In genomic region chr20:39318911-39319310, GRCh38 we compare ENCODE assay signal across 11 cellular contexts.
A peak's percentile ranks its signal among the peaks of the same experiment; 100 is the strongest.
DNase-seq lines count a peak whose midpoint lies in the region; ATAC-seq and TF ChIP-seq lines count a peak whose summit lies in the region.
"Had no signal": no experiment of that assay in that cellular context is flagged by ENCODE, and none has a peak within 500 bp of the region (broad histone marks: within the 10 kb centered on the region; RNA-seq: fewer than 3 reads in every experiment).

No MANE protein-coding gene starts in this region.

- H3K36me3 ChIP-seq in RWPE2 (ENCODE audit: low read depth) (no peaks in the 10 kb centered on the region), trophoblast cell (ENCODE audit: control insufficient read depth in 1 of 2, insufficient read depth in 2 of 2, low read length in 2 of 2) (no peaks in the 10 kb centered on the region)
- H3K36me3 ChIP-seq: BLaER1 treated with 17β-estradiol and CSF1 and Interleukin-3, amounts not matched to agents 10 nM and 100 nM; HAP-1 had no signal

- H3K23ac ChIP-seq in trophoblast cell (ENCODE audit: low read length), result no peak overlapping the region

- no peak overlapping the region for H3K14ac ChIP-seq in trophoblast cell (ENCODE audit: low read length)

- H2AK5ac ChIP-seq in trophoblast cell (ENCODE audit: low read length), result no peak overlapping the region

- DNase-seq in NCI-H2171 treated with DMSO at 0.1 percent for 48 hours (lab: John Stamatoyannopoulos, UW), result peak; percentile 36
- no peak for DNase-seq in NCI-H2171 (lab: John Stamatoyannopoulos, UW)
- peak; percentile 64 to 85 for DNase-seq in NCI-H524 (lab: John Stamatoyannopoulos, UW)
- no peak for DNase-seq in RWPE2 (ENCODE audit: low spot score)
- DNase-seq in trophoblast cell, result no peak
- DNase-seq in SIG-M5 treated with dmso at 0.1 percent for 504 hours (lab: John Stamatoyannopoulos, UW; ENCODE audit: unreplicated experiment), result no peak
- DNase-seq: Calu3; CD8-positive, alpha-beta T cell; GM23248 had no signal

- H3K79me1 ChIP-seq in trophoblast cell (ENCODE audit: low read length), result no peaks in the 10 kb centered on the region

- H3K4me3 ChIP-seq in RWPE2 (ENCODE audit: severe bottlenecking), result no peak overlapping the region
- H3K4me3 ChIP-seq in trophoblast cell (ENCODE audit: low read depth, low read length), result no peak overlapping the region
- H3K4me3 ChIP-seq: BLaER1 treated with 17β-estradiol and CSF1 and Interleukin-3, amounts not matched to agents 10 nM and 100 nM; GM23248; HAP-1 had no signal

- WGBS in trophoblast cell (ENCODE audit: extremely low coverage, insufficient coverage, insufficient read length), result no CpG with 5 or more reads among the region's 2 CpGs

- H2BK12ac ChIP-seq in trophoblast cell (ENCODE audit: low read length), result no peak overlapping the region

- peaks cover 45% of the 10 kb centered on the region for H3K27me3 ChIP-seq in RWPE2 (ENCODE audit: insufficient read depth, poor library complexity, severe bottlenecking)
- H3K27me3 ChIP-seq in trophoblast cell (ENCODE audit: insufficient read depth, low read length), result no peaks in the 10 kb centered on the region
- H3K27me3 ChIP-seq: BLaER1 treated with 17β-estradiol and CSF1 and Interleukin-3, amounts not matched to agents 10 nM and 100 nM had no signal

- H2BK120ac ChIP-seq in trophoblast cell (ENCODE audit: insufficient read depth, low read length, poor library complexity), result no peak overlapping the region

- H2AFZ ChIP-seq in trophoblast cell (ENCODE audit: insufficient read depth, low read length, poor library complexity), result no peak overlapping the region
- H2AFZ ChIP-seq: GM23248 had no signal

- H3K9me3 ChIP-seq in RWPE2 (ENCODE audit: severe bottlenecking) (no peaks in the 10 kb centered on the region), trophoblast cell (ENCODE audit: insufficient read depth, low read depth, low read length) (no peaks in the 10 kb centered on the region)
- H3K9me3 ChIP-seq: BLaER1 treated with 17β-estradiol and CSF1 and Interleukin-3, amounts not matched to agents 10 nM and 100 nM; HAP-1 had no signal

- no peaks in the 10 kb centered on the region for H3K4me1 ChIP-seq in RWPE2 (ENCODE audit: insufficient read depth, poor library complexity, severe bottlenecking)
- H3K4me1 ChIP-seq in trophoblast cell (ENCODE audit: control insufficient read depth in 1 of 2, insufficient read depth in 2 of 2, low read length in 2 of 2), result no peaks in the 10 kb centered on the region
- H3K4me1 ChIP-seq: BLaER1 treated with 17β-estradiol and CSF1 and Interleukin-3, amounts not matched to agents 10 nM and 100 nM; HAP-1 had no signal

- H4K91ac ChIP-seq in trophoblast cell (ENCODE audit: low read depth, low read length), result no peak overlapping the region

- H3K4ac ChIP-seq in trophoblast cell (ENCODE audit: low read depth, low read length), result no peak overlapping the region

- peak overlapping the region; percentile 46 for H3K9ac ChIP-seq in trophoblast cell (ENCODE audit: low read length)
- H3K9ac ChIP-seq: BLaER1 treated with 17β-estradiol and CSF1 and Interleukin-3, amounts not matched to agents 10 nM and 100 nM; GM23248 had no signal

- no peak overlapping the region for H3K4me2 ChIP-seq in trophoblast cell (ENCODE audit: low read length)
- H3K4me2 ChIP-seq: BLaER1 treated with 17β-estradiol and CSF1 and Interleukin-3, amounts not matched to agents 10 nM and 100 nM had no signal

- H2BK5ac ChIP-seq in trophoblast cell (ENCODE audit: low read depth, low read length, poor library complexity), result no peak overlapping the region

- no peak overlapping the region for H3K18ac ChIP-seq in trophoblast cell (ENCODE audit: low read length)

- ATAC-seq in RWPE2 (ENCODE audit: low read depth), result peak; percentile 24; the same call in 1 of the 3 replicates
- ATAC-seq: CD8-positive, alpha-beta T cell had no signal

- TF ChIP-seq CTCF in RWPE2 (IDR thresholded peaks at IDR 0.05; ENCODE audit: poor library complexity, severe bottlenecking), result no peak

- H3K27ac ChIP-seq in RWPE2 (ENCODE audit: poor library complexity, severe bottlenecking) (no peak overlapping the region), trophoblast cell (ENCODE audit: low read depth, low read length) (no peak overlapping the region)
- H3K27ac ChIP-seq: BLaER1 treated with 17β-estradiol and CSF1 and Interleukin-3, amounts not matched to agents 10 nM and 100 nM; GM23248 had no signal

- no peak overlapping the region for H4K12ac ChIP-seq in trophoblast cell (ENCODE audit: low read depth, low read length)

- no peaks in the 10 kb centered on the region for H3K79me2 ChIP-seq in trophoblast cell (ENCODE audit: control insufficient read depth, insufficient read depth, low read length, poor library complexity)

- no peak overlapping the region for H4K8ac ChIP-seq in trophoblast cell (ENCODE audit: low read depth, low read length)

Comparison
In these comparisons a context has a peak if more than half of its experiments do, and no peak if none do; other contexts are left out.
1. DNase-seq: peak in NCI-H2171 treated with DMSO at 0.1 percent for 48 hours (single experiment) and NCI-H524 (2 of 2); none in NCI-H2171 (single experiment), RWPE2 (single experiment), trophoblast cell (0 of 2) and SIG-M5 treated with dmso at 0.1 percent for 504 hours (single experiment).